In the genomic region with DNA sequence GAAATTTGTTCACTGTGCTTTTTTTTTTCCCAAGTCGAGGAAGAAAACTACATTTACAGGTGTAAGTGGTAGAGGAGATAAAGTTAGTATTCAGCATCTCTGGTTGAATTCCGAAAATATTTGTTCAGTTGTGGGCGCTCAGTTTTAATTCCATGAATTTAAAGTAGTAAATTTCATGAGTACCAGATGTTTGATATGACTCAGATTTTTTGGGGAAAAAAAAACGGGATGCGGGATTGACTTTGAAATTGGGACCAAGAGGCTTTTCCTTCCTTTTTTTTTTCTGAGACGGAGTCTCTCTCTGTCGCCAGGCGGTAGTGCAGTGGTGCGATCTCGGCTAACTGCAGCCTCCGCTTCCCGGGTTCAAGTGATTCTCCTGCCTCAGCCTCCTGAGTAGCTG, we compare ENCODE assay signal across 11 cellular contexts. TPM values are rescaled to one million over a fixed set of nuclear protein-coding genes. Genes with fewer than 3 reads are reported as not detected.
DNase-seq lines count a peak whose midpoint lies in the region.
"Had no signal": no experiment of that assay in that cellular context is flagged by ENCODE, and none has a peak within 500 bp of the region (broad histone marks: within the 10 kb centered on the region; RNA-seq: fewer than 3 reads in every experiment).

No MANE protein-coding gene starts in this region.

- CTCF ChIA-PET in activated CD4-positive, alpha-beta T cell treated with anti-CD3 and anti-CD28 coated beads, Interleukin-2, amount 10 ng/mL, durations not matched to agents 7 days and 5 days (lab: Charles Lee): interaction anchor here (0.6 to 1.2 kb wide), 6 partner anchors 22 to 580 kb away, joined by 3 to 4 read pairs (median 3); no protein-coding TSS in a partner anchor

- no peaks in the 10 kb centered on the region for H3K27me3 Mint-ChIP-seq in activated CD4-positive, alpha-beta T cell treated with anti-CD3 and anti-CD28 coated beads, Interleukin-2, amount 10 ng/mL, durations not matched to agents 7 days and 5 days

- H3K36me3 Mint-ChIP-seq in activated CD4-positive, alpha-beta T cell treated with anti-CD3 and anti-CD28 coated beads, Interleukin-2, amount 10 ng/mL, durations not matched to agents 7 days and 5 days (ENCODE audit: low read depth): peaks cover 18% of the 10 kb centered on the region

- peaks cover 41% of the 10 kb centered on the region for H3K4me1 Mint-ChIP-seq in activated CD4-positive, alpha-beta T cell treated with anti-CD3 and anti-CD28 coated beads, Interleukin-2, amount 10 ng/mL, durations not matched to agents 7 days and 5 days

- no peak overlapping the region for H3K27ac Mint-ChIP-seq in activated CD4-positive, alpha-beta T cell treated with anti-CD3 and anti-CD28 coated beads, Interleukin-2, amount 10 ng/mL, durations not matched to agents 7 days and 5 days

- no peak for DNase-seq in activated CD4-positive, alpha-beta T cell treated with anti-CD3 and anti-CD28 coated beads, Interleukin-2, amount 10 ng/mL, durations not matched to agents 7 days and 5 days
- DNase-seq in activated CD4-positive, alpha-beta T cell treated with anti-CD3 and anti-CD28 coated beads for 4 hours: no peak
- DNase-seq in RPMI7951 (ENCODE audit: low read depth): peak; percentile 62
- DNase-seq in fibroblast of gingiva (ENCODE audit: low read depth): peak; percentile 27
- no peak for DNase-seq in NCI-H187 (lab: John Stamatoyannopoulos, UW)
- DNase-seq in SHP77 treated with DMSO at 0.1 percent for 48 hours (lab: John Stamatoyannopoulos, UW): no peak
- DNase-seq in C1 segment of cervical spinal cord (lab: John Stamatoyannopoulos, UW): no peak
- DNase-seq: activated effector memory CD4-positive, alpha-beta T cell treated with anti-CD3 and anti-CD28 coated beads, Interleukin-2, amount 50 U/mL, for 16 hours; NCI-H1105 treated with DMSO at 0.1 percent for 48 hours; upper lobe of right lung had no signal

- peak overlapping the region; percentile 95 for H3K4me3 Mint-ChIP-seq in activated CD4-positive, alpha-beta T cell treated with anti-CD3 and anti-CD28 coated beads, Interleukin-2, amount 10 ng/mL, durations not matched to agents 7 days and 5 days

- H3K36me3 ChIP-seq in skeletal muscle satellite cell (ENCODE audit: insufficient read depth, low read length): peaks cover 6% of the 10 kb centered on the region
- H3K36me3 ChIP-seq: upper lobe of right lung had no signal

- no peaks in the 10 kb centered on the region for H3K27me3 ChIP-seq in skeletal muscle satellite cell (ENCODE audit: control insufficient read depth, insufficient read depth, low read length)
- H3K27me3 ChIP-seq: upper lobe of right lung had no signal

- peak overlapping the region; percentile 70 for H3K4me2 ChIP-seq in skeletal muscle satellite cell (ENCODE audit: low read length)

- peaks cover 27% of the 10 kb centered on the region for H3K4me1 ChIP-seq in skeletal muscle satellite cell (ENCODE audit: control insufficient read depth, insufficient read depth, low read length)

- no peaks in the 10 kb centered on the region for H3K9me3 ChIP-seq in skeletal muscle satellite cell (replicated peaks; ENCODE audit: low read length)
- H3K9me3 ChIP-seq: upper lobe of right lung had no signal

- peak overlapping the region; percentile 98 for H3K4me3 ChIP-seq in skeletal muscle satellite cell (ENCODE audit: low read length)

- peak overlapping the region; percentile 94 for H3K9ac ChIP-seq in skeletal muscle satellite cell (ENCODE audit: low read depth, low read length)

- no peaks in the 10 kb centered on the region for H3K9me3 Mint-ChIP-seq in activated CD4-positive, alpha-beta T cell treated with anti-CD3 and anti-CD28 coated beads, Interleukin-2, amount 10 ng/mL, durations not matched to agents 7 days and 5 days

- POLR2A ChIA-PET in activated CD4-positive, alpha-beta T cell treated with anti-CD3 and anti-CD28 coated beads, Interleukin-2, amount 10 ng/mL, durations not matched to agents 7 days and 5 days (lab: Charles Lee): interaction anchor here (0.7 kb wide), 2 partner anchors 9 to 1391 kb away, joined by 3 read pairs; no protein-coding TSS in a partner anchor

RNA-seq across cellular contexts. Expression of a gene that starts 1.6 kb away (rescaled TPM):
- 1 to 10 TPM; 8.6 to 9.1 TPM for total RNA-seq in activated CD4-positive, alpha-beta T cell treated with anti-CD3 and anti-CD28 coated beads, Interleukin-2, amount 10 ng/mL, durations not matched to agents 7 days and 5 days
- total RNA-seq in RPMI7951 (2014; rRNA removed; shearing (Covaris generic)): 34.2 and 42.8 TPM in 2 replicates
- 22.1 and 23.3 TPM in 2 replicates for total RNA-seq in skeletal muscle satellite cell (2012; rRNA removed)

RNA-seq across cellular contexts. Expression of a gene that starts 15.2 kb away (rescaled TPM):
- 10 to 100 TPM; 53.6 to 61.4 TPM for total RNA-seq in activated CD4-positive, alpha-beta T cell treated with anti-CD3 and anti-CD28 coated beads, Interleukin-2, amount 10 ng/mL, durations not matched to agents 7 days and 5 days
- 41.7 and 44.6 TPM in 2 replicates for total RNA-seq in RPMI7951 (2014; rRNA removed; shearing (Covaris generic))
- total RNA-seq in skeletal muscle satellite cell (2012; rRNA removed): 17.7 and 19.2 TPM in 2 replicates

RNA-seq across cellular contexts. Expression of a gene that starts 15.3 kb away (rescaled TPM):
- 100 to 1,000 TPM; 119 to 131 TPM for total RNA-seq in activated CD4-positive, alpha-beta T cell treated with anti-CD3 and anti-CD28 coated beads, Interleukin-2, amount 10 ng/mL, durations not matched to agents 7 days and 5 days
- 38.6 and 58.3 TPM in 2 replicates for total RNA-seq in RPMI7951 (2014; rRNA removed; shearing (Covaris generic))
- 8.4 and 13.1 TPM in 2 replicates for total RNA-seq in skeletal muscle satellite cell (2012; rRNA removed)

RNA-seq across cellular contexts. Expression of a gene that starts 35.4 kb away (rescaled TPM):
- under 1 TPM; 0.29 to 0.35 TPM for total RNA-seq in activated CD4-positive, alpha-beta T cell treated with anti-CD3 and anti-CD28 coated beads, Interleukin-2, amount 10 ng/mL, durations not matched to agents 7 days and 5 days
- total RNA-seq in RPMI7951 (2014; rRNA removed; shearing (Covaris generic)): not detected in 2 replicates
- total RNA-seq in skeletal muscle satellite cell (2012; rRNA removed): not detected in 2 replicates
- total RNA-seq: upper lobe of right lung had no signal

RNA-seq across cellular contexts. Expression of a gene that starts 57.4 kb away (rescaled TPM):
- total RNA-seq in activated CD4-positive, alpha-beta T cell treated with anti-CD3 and anti-CD28 coated beads, Interleukin-2, amount 10 ng/mL, durations not matched to agents 7 days and 5 days: not detected
- total RNA-seq in RPMI7951 (2014; rRNA removed; shearing (Covaris generic)): not detected in 2 replicates
- not detected in 2 replicates for total RNA-seq in skeletal muscle satellite cell (2012; rRNA removed)

Comparison
In these comparisons a context has a peak if more than half of its experiments do, and no peak if none do; other contexts are left out.
1. DNase-seq: peak in RPMI7951 (single experiment) and fibroblast of gingiva (single experiment); none in activated CD4-positive, alpha-beta T cell treated with anti-CD3 and anti-CD28 coated beads, Interleukin-2, amount 10 ng/mL, durations not matched to agents 7 days and 5 days (single experiment), activated CD4-positive, alpha-beta T cell treated with anti-CD3 and anti-CD28 coated beads for 4 hours (0 of 2), NCI-H187 (0 of 2), SHP77 treated with DMSO at 0.1 percent for 48 hours (single experiment) and C1 segment of cervical spinal cord (0 of 14).